Comparison of ENCODE assay signal across 8 cellular contexts in the genomic region with DNA sequence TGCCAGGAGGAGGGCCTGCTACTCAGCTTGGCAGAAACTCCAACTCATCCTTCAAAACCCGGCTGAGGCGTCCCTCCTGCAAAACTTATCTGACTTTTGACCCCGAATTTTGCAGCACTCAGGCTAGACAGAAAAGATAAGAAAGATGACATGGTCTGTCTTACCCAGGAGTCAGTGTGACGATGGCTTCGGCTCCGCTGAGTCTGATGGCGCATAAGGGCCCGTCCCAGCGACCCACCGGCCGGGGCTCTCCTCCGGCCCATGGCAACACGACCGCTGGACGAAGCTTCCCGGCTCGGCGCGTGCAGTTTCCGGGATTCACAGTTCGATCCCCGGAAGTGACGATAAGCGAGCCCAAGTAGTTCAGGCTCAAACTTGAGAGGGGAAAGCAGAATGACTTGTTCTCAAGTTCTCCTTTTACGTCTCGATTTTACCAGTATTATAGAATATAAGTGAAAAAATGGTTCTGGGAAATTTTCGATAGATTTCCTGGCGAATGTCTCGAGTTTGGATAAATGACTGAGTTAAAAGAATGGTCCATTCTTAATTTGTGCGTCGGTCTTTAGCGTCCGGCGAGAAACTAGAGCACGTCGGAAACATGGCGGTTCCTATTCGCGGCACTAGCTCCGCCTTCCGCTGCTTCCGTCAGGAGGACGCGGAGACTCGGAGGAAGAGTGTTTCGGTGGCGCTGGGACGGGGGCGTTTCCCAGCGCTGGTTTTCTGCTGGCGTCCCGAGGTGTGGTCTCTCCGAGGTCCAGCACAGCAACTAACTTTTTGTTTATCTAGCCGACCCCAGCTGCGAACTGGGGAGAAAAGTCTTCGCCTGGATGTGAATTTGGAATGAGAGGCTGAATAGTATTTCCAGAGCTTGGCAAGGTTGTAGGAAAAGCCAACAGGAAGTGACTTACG. TPM values are rescaled to one million over a fixed set of nuclear protein-coding genes. Genes with fewer than 3 reads are reported as not detected.
DNase-seq lines count a peak whose midpoint lies in the region; TF ChIP-seq lines count a peak whose summit lies in the region.

Gene LSG1, minus strand, starts transcription at position 292 of the 909 bp plus-strand sequence. Its CDS starts 29 bp downstream, at position 263.

- POLR2A ChIA-PET in HEK293 (lab: Yijun Ruan, JAX) = interaction anchor here (0.6 to 1.9 kb wide), 7 partner anchors 10 to 598 kb away, joined by 3 to 8 read pairs (median 4); partner anchors contain the start of gene FAM43A

- H2AFZ ChIP-seq in neuron (ENCODE audit: low read depth, low read length) = peak within 1 kb of the TSS; percentile 72

- H3K4me3 ChIP-seq in HEK293 (ENCODE audit: low read depth, low read length) (peak within 1 kb of the TSS; percentile 86), neuron (ENCODE audit: low read length) (peak within 1 kb of the TSS; percentile 88), subcutaneous abdominal adipose tissue (ENCODE audit: low read depth in 1 of 5, low read length in 5 of 5) (peak within 1 kb of the TSS; percentile 66 to 99 (median 86))

- peak; percentile 84 for DNase-seq in GDM1 (lab: John Stamatoyannopoulos, UW)
- peak; percentile 91 for DNase-seq in MV-4-11 (lab: John Stamatoyannopoulos, UW)
- peak; percentile 96 for DNase-seq in SK-MEL-5 (ENCODE audit: low read depth, low spot score)
- DNase-seq in activated naive CD4-positive, alpha-beta T cell treated with Interleukin-2 at 50 U/mL for 16 hours = peak; percentile 89
- peak; percentile 94 for DNase-seq in foreskin melanocyte

- no peak for TF ChIP-seq CTCF in HEK293 (tag by site-specific recombination; IDR thresholded peaks at IDR 0.05)

- peak within 1 kb of the TSS; percentile 65 to 94 (median 77) for H3K9ac ChIP-seq in subcutaneous abdominal adipose tissue (ENCODE audit: low read length in 5 of 5)

- H3K9me3 ChIP-seq in HEK293 (ENCODE audit: control insufficient read depth, insufficient read depth, low read depth, low read length) = no peaks in the 10 kb centered on the region
- H3K9me3 ChIP-seq in neuron (ENCODE audit: low read length) = no peaks in the 10 kb centered on the region
- no peaks in the 10 kb centered on the region for H3K9me3 ChIP-seq in subcutaneous abdominal adipose tissue (ENCODE audit: control insufficient read depth in 5 of 5, low read length in 5 of 5)

- H3K36me3 ChIP-seq in HEK293 (ENCODE audit: control insufficient read depth in 2 of 2, insufficient read depth in 1 of 2, low read length in 2 of 2) (peaks cover 0 to 24% of the 10 kb centered on the region in 2 experiments; a peak in 2 of 3 replicates), neuron (ENCODE audit: insufficient read depth, low read length) (peaks cover 17% of the 10 kb centered on the region), subcutaneous abdominal adipose tissue (ENCODE audit: control insufficient read depth in 5 of 5, insufficient read depth in 5 of 5, low read length in 5 of 5) (peaks cover 0 to 14% (median 11%) of the 10 kb centered on the region in 5 donors)

- H3K27ac ChIP-seq in HEK293 (ENCODE audit: extremely low read depth, low read depth, low read length) = peak within 1 kb of the TSS; percentile 53
- H3K27ac ChIP-seq in subcutaneous abdominal adipose tissue (ENCODE audit: low read depth, low read length) = peak within 1 kb of the TSS; percentile 93

- in situ Hi-C loops in SK-MEL-5 (cut with HindIII; ENCODE audit: low pct_unique_long_range_greater_than_20kb, low sequenced_read_pairs) = no loop called here

- CTCF ChIA-PET in HEK293 (lab: Yijun Ruan, JAX) = interaction anchor here (0.6 to 4.6 kb wide), 17 partner anchors 9 to 919 kb away, joined by 3 to 32 read pairs (median 3); partner anchors contain the start of genes FAM43A and XXYLT1

- H3K27me3 ChIP-seq in neuron (ENCODE audit: insufficient read depth, low read length) (no peaks in the 10 kb centered on the region), subcutaneous abdominal adipose tissue (ENCODE audit: control insufficient read depth in 5 of 5, insufficient read depth in 4 of 5, low read length in 5 of 5) (no peaks in the 10 kb centered on the region)

- H3K4me1 ChIP-seq in HEK293 (ENCODE audit: control insufficient read depth, insufficient read depth, low read length) (no peaks in the 10 kb centered on the region), neuron (ENCODE audit: insufficient read depth, low read length) (peaks cover 14% of the 10 kb centered on the region), subcutaneous abdominal adipose tissue (ENCODE audit: control insufficient read depth in 5 of 5, insufficient read depth in 5 of 5, low read length in 5 of 5) (peaks cover 5 to 30% (median 30%) of the 10 kb centered on the region in 5 donors)

TF ChIP-seq in HEK293, 187 proteins besides CTCF, POLR2A, EP300 and RAD21 (continues in another document):
- peak; percentile 98 for TF ChIP-seq ZFP37 (tag by site-specific recombination; IDR thresholded peaks at IDR 0.05)
- TF ChIP-seq, protein P1, sequence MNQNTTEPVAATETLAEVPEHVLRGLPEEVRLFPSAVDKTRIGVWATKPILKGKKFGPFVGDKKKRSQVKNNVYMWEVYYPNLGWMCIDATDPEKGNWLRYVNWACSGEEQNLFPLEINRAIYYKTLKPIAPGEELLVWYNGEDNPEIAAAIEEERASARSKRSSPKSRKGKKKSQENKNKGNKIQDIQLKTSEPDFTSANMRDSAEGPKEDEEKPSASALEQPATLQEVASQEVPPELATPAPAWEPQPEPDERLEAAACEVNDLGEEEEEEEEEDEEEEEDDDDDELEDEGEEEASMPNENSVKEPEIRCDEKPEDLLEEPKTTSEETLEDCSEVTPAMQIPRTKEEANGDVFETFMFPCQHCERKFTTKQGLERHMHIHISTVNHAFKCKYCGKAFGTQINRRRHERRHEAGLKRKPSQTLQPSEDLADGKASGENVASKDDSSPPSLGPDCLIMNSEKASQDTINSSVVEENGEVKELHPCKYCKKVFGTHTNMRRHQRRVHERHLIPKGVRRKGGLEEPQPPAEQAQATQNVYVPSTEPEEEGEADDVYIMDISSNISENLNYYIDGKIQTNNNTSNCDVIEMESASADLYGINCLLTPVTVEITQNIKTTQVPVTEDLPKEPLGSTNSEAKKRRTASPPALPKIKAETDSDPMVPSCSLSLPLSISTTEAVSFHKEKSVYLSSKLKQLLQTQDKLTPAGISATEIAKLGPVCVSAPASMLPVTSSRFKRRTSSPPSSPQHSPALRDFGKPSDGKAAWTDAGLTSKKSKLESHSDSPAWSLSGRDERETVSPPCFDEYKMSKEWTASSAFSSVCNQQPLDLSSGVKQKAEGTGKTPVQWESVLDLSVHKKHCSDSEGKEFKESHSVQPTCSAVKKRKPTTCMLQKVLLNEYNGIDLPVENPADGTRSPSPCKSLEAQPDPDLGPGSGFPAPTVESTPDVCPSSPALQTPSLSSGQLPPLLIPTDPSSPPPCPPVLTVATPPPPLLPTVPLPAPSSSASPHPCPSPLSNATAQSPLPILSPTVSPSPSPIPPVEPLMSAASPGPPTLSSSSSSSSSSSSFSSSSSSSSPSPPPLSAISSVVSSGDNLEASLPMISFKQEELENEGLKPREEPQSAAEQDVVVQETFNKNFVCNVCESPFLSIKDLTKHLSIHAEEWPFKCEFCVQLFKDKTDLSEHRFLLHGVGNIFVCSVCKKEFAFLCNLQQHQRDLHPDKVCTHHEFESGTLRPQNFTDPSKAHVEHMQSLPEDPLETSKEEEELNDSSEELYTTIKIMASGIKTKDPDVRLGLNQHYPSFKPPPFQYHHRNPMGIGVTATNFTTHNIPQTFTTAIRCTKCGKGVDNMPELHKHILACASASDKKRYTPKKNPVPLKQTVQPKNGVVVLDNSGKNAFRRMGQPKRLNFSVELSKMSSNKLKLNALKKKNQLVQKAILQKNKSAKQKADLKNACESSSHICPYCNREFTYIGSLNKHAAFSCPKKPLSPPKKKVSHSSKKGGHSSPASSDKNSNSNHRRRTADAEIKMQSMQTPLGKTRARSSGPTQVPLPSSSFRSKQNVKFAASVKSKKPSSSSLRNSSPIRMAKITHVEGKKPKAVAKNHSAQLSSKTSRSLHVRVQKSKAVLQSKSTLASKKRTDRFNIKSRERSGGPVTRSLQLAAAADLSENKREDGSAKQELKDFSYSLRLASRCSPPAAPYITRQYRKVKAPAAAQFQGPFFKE (tag by site-specific recombination; IDR thresholded peaks at IDR 0.05; ENCODE audit: borderline replicate concordance) = no peak
- TF ChIP-seq, protein P2, sequence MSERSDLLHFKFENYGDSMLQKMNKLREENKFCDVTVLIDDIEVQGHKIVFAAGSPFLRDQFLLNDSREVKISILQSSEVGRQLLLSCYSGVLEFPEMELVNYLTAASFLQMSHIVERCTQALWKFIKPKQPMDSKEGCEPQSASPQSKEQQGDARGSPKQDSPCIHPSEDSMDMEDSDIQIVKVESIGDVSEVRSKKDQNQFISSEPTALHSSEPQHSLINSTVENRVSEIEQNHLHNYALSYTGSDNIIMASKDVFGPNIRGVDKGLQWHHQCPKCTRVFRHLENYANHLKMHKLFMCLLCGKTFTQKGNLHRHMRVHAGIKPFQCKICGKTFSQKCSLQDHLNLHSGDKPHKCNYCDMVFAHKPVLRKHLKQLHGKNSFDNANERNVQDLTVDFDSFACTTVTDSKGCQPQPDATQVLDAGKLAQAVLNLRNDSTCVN (tag by site-specific recombination; optimal IDR thresholded peaks at IDR 0.05) = peak; percentile 45
- no peak for TF ChIP-seq ZNF19 (tag by site-specific recombination; IDR thresholded peaks at IDR 0.05; ENCODE audit: low read depth)
- peak; percentile 45 for TF ChIP-seq ZNF335 (tag by site-specific recombination; conservative IDR thresholded peaks at IDR 0.05)
- TF ChIP-seq, protein P3, sequence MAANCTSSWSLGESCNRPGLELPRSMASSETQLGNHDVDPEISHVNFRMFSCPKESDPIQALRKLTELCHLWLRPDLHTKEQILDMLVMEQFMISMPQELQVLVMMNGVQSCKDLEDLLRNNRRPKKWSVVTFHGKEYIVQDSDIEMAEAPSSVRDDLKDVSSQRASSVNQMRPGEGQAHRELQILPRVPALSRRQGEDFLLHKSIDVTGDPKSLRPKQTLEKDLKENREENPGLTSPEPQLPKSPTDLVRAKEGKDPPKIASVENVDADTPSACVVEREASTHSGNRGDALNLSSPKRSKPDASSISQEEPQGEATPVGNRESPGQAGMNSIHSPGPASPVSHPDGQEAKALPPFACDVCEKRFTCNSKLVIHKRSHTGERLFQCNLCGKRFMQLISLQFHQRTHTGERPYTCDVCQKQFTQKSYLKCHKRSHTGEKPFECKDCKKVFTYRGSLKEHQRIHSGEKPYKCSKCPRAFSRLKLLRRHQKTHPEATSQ (tag by site-specific recombination; IDR thresholded peaks at IDR 0.05) = peak; percentile 53; the same call in 1 of the 2 replicates
- TF ChIP-seq EGR2 (tag by site-specific recombination; IDR thresholded peaks at IDR 0.05; ENCODE audit: low read depth) = peak; percentile 65; the same call in 1 of the 2 replicates

RNA-seq across cellular contexts. Expression of gene LSG1, which starts in this region (rescaled TPM):
- total RNA-seq in SK-MEL-5 (2014; rRNA removed; shearing (Covaris generic)) = 68.3 and 75.5 TPM in 2 replicates
- 41.9 and 51.3 TPM in 2 replicates for polyA plus RNA-seq in SK-MEL-5 (2015; cell fraction: cytosol; rRNA removed)
- 89.9 and 130 TPM in 2 replicates for polyA plus RNA-seq in SK-MEL-5 (2015; cell fraction: nucleus; rRNA removed)

Comparison
In these comparisons a context has a peak if more than half of its experiments do, and no peak if none do; other contexts are left out.
1. Peak in every context shown above with its lines: DNase-seq, H3K4me3 ChIP-seq and H3K27ac ChIP-seq.